21 cellular contexts compared by ENCODE assay signal in the genomic region with DNA sequence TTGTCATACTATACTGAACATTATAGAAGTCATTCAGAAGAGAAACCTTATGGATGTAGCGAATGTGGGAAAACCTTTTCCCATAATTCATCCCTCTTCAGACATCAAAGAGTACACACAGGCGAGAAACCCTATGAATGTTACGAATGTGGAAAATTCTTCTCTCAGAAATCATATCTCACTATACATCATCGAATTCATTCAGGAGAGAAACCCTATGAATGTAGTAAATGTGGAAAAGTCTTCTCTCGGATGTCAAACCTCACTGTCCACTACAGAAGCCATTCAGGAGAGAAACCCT. TPM values are rescaled to one million over a fixed set of nuclear protein-coding genes. Genes with fewer than 3 reads are reported as not detected.
DNase-seq lines count a peak whose midpoint lies in the region; ATAC-seq, FAIRE-seq and TF ChIP-seq lines count a peak whose summit lies in the region.
"Had no signal": no experiment of that assay in that cellular context is flagged by ENCODE, and none has a peak within 500 bp of the region (broad histone marks: within the 10 kb centered on the region; RNA-seq: fewer than 3 reads in every experiment).

No MANE protein-coding gene starts in this region.

- no peak overlapping the region for H4K91ac ChIP-seq in H1 (replicated peaks; ENCODE audit: insufficient read length, low read length)

- H3K9me3 Mint-ChIP-seq in CD4-positive, alpha-beta memory T cell = peaks cover 0 to 100% (median 95%) of the 10 kb centered on the region in 8 donors
- peaks cover 74% of the 10 kb centered on the region for H3K9me3 Mint-ChIP-seq in progenitor cell of endocrine pancreas (ENCODE audit: low read depth)

- no peak overlapping the region for H2BK120ac ChIP-seq in H1 (replicated peaks; ENCODE audit: low read depth, low read length)

- no peaks in the 10 kb centered on the region for H3K4me1 Mint-ChIP-seq in CD4-positive, alpha-beta memory T cell
- no peaks in the 10 kb centered on the region for H3K4me1 Mint-ChIP-seq in progenitor cell of endocrine pancreas (ENCODE audit: low read depth)
- H3K4me1 Mint-ChIP-seq: CD8-positive, alpha-beta memory T cell had no signal

- POLR2A ChIA-PET in CD4-positive, alpha-beta memory T cell (lab: Charles Lee; ENCODE audit: partially characterized antibody) = no interaction called here
- POLR2A ChIA-PET in HEK293T (lab: Yijun Ruan, JAX) (no interaction called here), H1 (lab: Charles Lee; ENCODE audit: partially characterized antibody) (no interaction called here)

- CTCF ChIA-PET in CD4-positive, alpha-beta memory T cell (lab: Charles Lee; ENCODE audit: partially characterized antibody) = no interaction called here
- CTCF ChIA-PET in HEK293T (lab: Yijun Ruan, JAX) = no interaction called here
- CTCF ChIA-PET in H1 (lab: Charles Lee; ENCODE audit: partially characterized antibody) = no interaction called here

- no peak for ATAC-seq in SK-N-SH treated with all-trans-retinoic acid at 6 μM for 48 hours
- no peak for ATAC-seq in HG03520 (IDR thresholded peaks at IDR 0.05; ENCODE audit: unreplicated experiment)
- ATAC-seq: activated CD8-positive, alpha-beta T cell treated with anti-CD3 and anti-CD28 coated beads, Interleukin-2, amount 10 ng/mL, durations not matched to agents 7 days and 5 days; psoas muscle had no signal

- H3K9ac ChIP-seq in H1 (replicated peaks in 1 of 4; ENCODE audit: extremely low read depth in 1 of 4, low read depth in 3 of 4, low read length in 3 of 4) = no peak overlapping the region

- H3K27ac Mint-ChIP-seq in CD4-positive, alpha-beta memory T cell = no peak overlapping the region
- peak overlapping the region; percentile 95 for H3K27ac Mint-ChIP-seq in progenitor cell of endocrine pancreas
- H3K27ac Mint-ChIP-seq: activated CD8-positive, alpha-beta T cell treated with anti-CD3 and anti-CD28 coated beads, Interleukin-2, amount 10 ng/mL, durations not matched to agents 7 days and 5 days; CD8-positive, alpha-beta memory T cell had no signal

- no peak overlapping the region for H3K4ac ChIP-seq in H1 (replicated peaks; ENCODE audit: insufficient read length, low read depth, low read length)

- WGBS in H1 (ENCODE audit: extremely low coverage in 1 of 2, insufficient coverage in 1 of 2, insufficient read length in 1 of 2, insufficient replicate concordance in 2 of 2, low coverage in 1 of 2, low lambda C conversion rate in 2 of 2, missing lambda C conversion rate in 1 of 2), 2 experiments = 92% methylated on average over 5 of the region's 5 CpGs; no CpG with 5 or more reads in 1 of the 2 experiments

- H3K23me2 ChIP-seq in H1 (ENCODE audit: low read depth, low read length) = no peaks in the 10 kb centered on the region

- intact Hi-C loops in CD4-positive, alpha-beta memory T cell (cut with micrococcal nuclease) = no loop called here

- H3K9me3 ChIP-seq in CD4-positive, alpha-beta memory T cell (ENCODE audit: control insufficient read depth in 1 of 2, low read length in 2 of 2) = peaks cover 23 to 85% of the 10 kb centered on the region in 2 donors
- H3K9me3 ChIP-seq in H1 (ENCODE audit: insufficient read depth in 2 of 2, low read depth in 1 of 2, low read length in 1 of 2) = peaks cover 81 to 94% of the 10 kb centered on the region in 2 experiments

- H3K56ac ChIP-seq in H1 (replicated peaks; ENCODE audit: insufficient read length, low read depth, low read length) = no peak overlapping the region

- FAIRE-seq in H1 (lab: Jason Lieb, UNC) = no peak
- FAIRE-seq: bronchial epithelial cell, endometrium had no signal

- H2BK15ac ChIP-seq in H1 (ENCODE audit: low read length) = no peak overlapping the region

- no peak overlapping the region for H2AFZ ChIP-seq in H1 (ENCODE audit: low read length)

- peaks cover 65 to 70% of the 10 kb centered on the region in 2 donors for H3K36me3 Mint-ChIP-seq in CD4-positive, alpha-beta memory T cell
- peaks cover 91% of the 10 kb centered on the region for H3K36me3 Mint-ChIP-seq in progenitor cell of endocrine pancreas (ENCODE audit: insufficient read depth)

- TF ChIP-seq RAD21 in H1 (IDR thresholded peaks at IDR 0.05 in 1 of 2, conservative IDR thresholded peaks at IDR 0.05 in 1 of 2; ENCODE audit: low read depth in 2 of 2, low read length in 2 of 2) = no peak

- no peak overlapping the region for H4K5ac ChIP-seq in H1 (ENCODE audit: insufficient read length, low read depth, low read length)

- no peak for TF ChIP-seq POLR2A in H1 (IDR thresholded peaks at IDR 0.05; ENCODE audit: control extremely low read depth in 1 of 2, low read depth in 2 of 2, low read length in 2 of 2)

- no peaks in the 10 kb centered on the region for H3K27me3 ChIP-seq in CD4-positive, alpha-beta memory T cell (ENCODE audit: insufficient read depth, low read length)
- no peaks in the 10 kb centered on the region for H3K27me3 ChIP-seq in H1 (replicated peaks in 1 of 4; ENCODE audit: control insufficient read depth in 3 of 4, extremely low read depth in 1 of 4, insufficient read depth in 3 of 4, low read length in 3 of 4)
- H3K27me3 ChIP-seq: SJSA1 had no signal

- H3K23ac ChIP-seq in H1 (ENCODE audit: insufficient read length) = no peak overlapping the region

- DNase-seq in CD4-positive, alpha-beta memory T cell = no peak
- DNase-seq in HEK293T (ENCODE audit: extremely low spot score) = no peak
- no peak for DNase-seq in H1 (ENCODE audit: low read depth in 1 of 2, low spot score in 2 of 2)
- DNase-seq in progenitor cell of endocrine pancreas (ENCODE audit: low spot score, unreplicated experiment) = no peak
- no peak for DNase-seq in cortex of kidney (lab: John Stamatoyannopoulos, UW)
- DNase-seq: activated CD8-positive, alpha-beta T cell treated with anti-CD3 and anti-CD28 coated beads, Interleukin-2, amount 10 ng/mL, durations not matched to agents 7 days and 5 days; activated T-cell treated with anti-CD3 and anti-CD28 coated beads for 4 hours; CD8-positive, alpha-beta memory T cell; DMS79; GF-D8; GOT3; NCI-H1092 treated with DMSO at 0.1 percent for 48 hours; NCI-H2029; NCI-H526 treated with DMSO at 0.1 percent for 48 hours; psoas muscle had no signal

- no peak overlapping the region for H3K4me3 Mint-ChIP-seq in CD4-positive, alpha-beta memory T cell
- no peak overlapping the region for H3K4me3 Mint-ChIP-seq in progenitor cell of endocrine pancreas (ENCODE audit: low read depth)
- H3K4me3 Mint-ChIP-seq: activated CD8-positive, alpha-beta T cell treated with anti-CD3 and anti-CD28 coated beads, Interleukin-2, amount 10 ng/mL, durations not matched to agents 7 days and 5 days; CD8-positive, alpha-beta memory T cell had no signal

- H3K36me3 ChIP-seq in CD4-positive, alpha-beta memory T cell (ENCODE audit: insufficient read depth, low read length) = peaks cover 45% of the 10 kb centered on the region
- H3K36me3 ChIP-seq in H1 (ENCODE audit: control insufficient read depth in 2 of 4, insufficient read depth in 4 of 4, low read length in 3 of 4) = peaks cover 3 to 76% (median 48%) of the 10 kb centered on the region in 4 experiments

- no peak overlapping the region for H3K18ac ChIP-seq in H1 (ENCODE audit: extremely low read depth, low read length)

- no peak overlapping the region for H3K14ac ChIP-seq in H1 (ENCODE audit: insufficient read length)

- no peak for TF ChIP-seq EP300 in H1 (IDR thresholded peaks at IDR 0.05; ENCODE audit: borderline replicate concordance in 1 of 2, low read depth in 2 of 2, low read length in 2 of 2)

- no peaks in the 10 kb centered on the region for H3K4me1 ChIP-seq in CD4-positive, alpha-beta memory T cell (ENCODE audit: insufficient read depth, low read length)
- H3K4me1 ChIP-seq in H1 (replicated peaks in 1 of 4; ENCODE audit: control insufficient read depth in 3 of 4, insufficient read depth in 4 of 4, low read length in 3 of 4) = no peaks in the 10 kb centered on the region
- H3K4me1 ChIP-seq: psoas muscle, SJSA1 had no signal

- H3K4me3 ChIP-seq in CD4-positive, alpha-beta memory T cell (ENCODE audit: low read length in 2 of 2) = peak overlapping the region; percentile 0 to 20
- H3K4me3 ChIP-seq in H1 (ENCODE audit: extremely low read depth in 1 of 4, insufficient read depth in 2 of 4, low read depth in 3 of 4, low read length in 4 of 4) = peak overlapping the region in 1 of 4 experiments; percentile 45; a peak in 2 of 8 replicates
- H3K4me3 ChIP-seq: psoas muscle, SJSA1 had no signal

- H3K4me2 ChIP-seq in H1 (ENCODE audit: insufficient read depth in 1 of 2, low read depth in 2 of 2, low read length in 2 of 2) = no peak overlapping the region

- no peaks in the 10 kb centered on the region for H3K79me1 ChIP-seq in H1 (ENCODE audit: low read depth, low read length)

- no peaks in the 10 kb centered on the region for H3K79me2 ChIP-seq in H1 (ENCODE audit: control insufficient read depth in 1 of 2, insufficient read depth in 2 of 2, low read length in 2 of 2)

- TF ChIP-seq CTCF in H1 (IDR thresholded peaks at IDR 0.05; ENCODE audit: control extremely low read depth in 1 of 3, insufficient read depth in 1 of 3, low read depth in 1 of 3, low read length in 3 of 3) (no peak), progenitor cell of endocrine pancreas (IDR thresholded peaks at IDR 0.05; ENCODE audit: unreplicated experiment) (no peak)

- no peak overlapping the region for H2AK5ac ChIP-seq in H1 (ENCODE audit: low read depth, low read length)

- no peaks in the 10 kb centered on the region for H4K20me1 ChIP-seq in H1 (replicated peaks in 1 of 2; ENCODE audit: control insufficient read depth in 1 of 2, insufficient read depth in 2 of 2, low read length in 2 of 2)

- H2BK20ac ChIP-seq in H1 (ENCODE audit: low read length) = no peak overlapping the region

- H2BK5ac ChIP-seq in H1 (ENCODE audit: low read depth, low read length) = no peak overlapping the region

- H4K8ac ChIP-seq in H1 (ENCODE audit: extremely low read depth, insufficient read depth, low read length) = no peak overlapping the region

- H2BK12ac ChIP-seq in H1 (ENCODE audit: low read depth, low read length) = no peak overlapping the region

- no peaks in the 10 kb centered on the region for H3K27me3 Mint-ChIP-seq in CD4-positive, alpha-beta memory T cell
- no peaks in the 10 kb centered on the region for H3K27me3 Mint-ChIP-seq in progenitor cell of endocrine pancreas

- H3K27ac ChIP-seq in CD4-positive, alpha-beta memory T cell (ENCODE audit: low read depth, low read length) = no peak overlapping the region
- H3K27ac ChIP-seq in H1 (ENCODE audit: low read depth, low read length) = no peak overlapping the region
- H3K27ac ChIP-seq: HL-60, psoas muscle, SJSA1 had no signal

RNA-seq across cellular contexts. Expression of a gene that starts 19.4 kb away (rescaled TPM):
- 10 to 100 TPM; 19.4 to 20.3 TPM for total RNA-seq in CD4-positive, alpha-beta memory T cell
- polyA plus RNA-seq in CD4-positive, alpha-beta memory T cell = 1 to 10 TPM; 3.1 to 6.8 TPM
- total RNA-seq in H1 (2021; fragmentation: NEBNext Ultra II Directional; extraction: Animal tissue kit (Norgen Biotek cat#: 25700)) = 16.1 and 18.2 TPM in 2 replicates
- 1.3 and 1.9 TPM in 2 replicates for polyA plus RNA-seq in H1 (2011; rRNA removed)
- polyA plus RNA-seq in H1 (2011; cell fraction: cytosol; rRNA removed) = 2.4 TPM
- 4.0 TPM for polyA plus RNA-seq in H1 (2011; cell fraction: nucleus; rRNA removed)
- polyA plus RNA-seq in H1 (2012, experiment 1 of 2) = 3.5 to 6.6 TPM (median 4.3 TPM) in 4 replicates
- 0.30 TPM for polyA plus RNA-seq in H1 (2012, experiment 2 of 2)
- polyA plus RNA-seq in H1 (2013, experiment 1 of 2) = 10.3 TPM
- polyA plus RNA-seq in H1 (2013, experiment 2 of 2) = 8.8 TPM
- polyA minus RNA-seq in H1 (2011; rRNA and poly(A)+ RNA removed) = 8.2 and 11.9 TPM in 2 replicates
- 5.9 TPM for polyA minus RNA-seq in H1 (2011; cell fraction: cytosol; rRNA and poly(A)+ RNA removed)
- 28.9 TPM for polyA minus RNA-seq in H1 (2011; cell fraction: nucleus; rRNA and poly(A)+ RNA removed)
- total RNA-seq in progenitor cell of endocrine pancreas = 20.0 and 21.3 TPM in 2 replicates
